In the genomic region with DNA sequence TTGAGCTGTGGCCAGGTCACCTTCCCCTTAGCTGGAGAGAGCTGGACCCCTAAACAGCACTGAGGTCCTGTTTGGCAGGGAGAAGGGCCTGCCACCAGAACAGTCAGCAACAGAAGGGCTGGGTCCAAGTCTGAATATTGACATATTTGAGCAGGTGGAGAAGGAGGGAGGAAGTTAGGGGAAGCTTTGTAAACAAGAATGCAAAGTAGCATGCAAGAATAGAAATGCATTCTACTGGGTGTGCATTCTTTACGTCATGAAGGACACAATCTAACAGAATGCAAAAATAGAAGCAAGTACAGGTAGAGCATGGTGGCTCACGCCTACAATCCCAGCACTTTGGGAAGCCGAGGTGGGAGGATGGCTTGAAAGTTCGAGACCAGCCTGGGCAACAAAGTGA, we compare ENCODE assay signal across 13 cellular contexts.
"Had no signal": no experiment of that assay in that cellular context is flagged by ENCODE, and none has a peak within 500 bp of the region (broad histone marks: within the 10 kb centered on the region; RNA-seq: fewer than 3 reads in every experiment).

No MANE protein-coding gene starts in this region.

- DNase-seq: activated CD4-positive, alpha-beta memory T cell treated with anti-CD3 and anti-CD28 coated beads for 36 hours; activated effector memory CD4-positive, alpha-beta T cell treated with anti-CD3 and anti-CD28 coated beads, Interleukin-2, amount 50 U/mL, for 16 hours; activated T-cell treated with anti-CD3 and anti-CD28 coated beads, Interleukin-2, amount 50 U/mL, for 4 hours; amygdala; esophagus squamous epithelium; foreskin fibroblast; heart left ventricle; mesendoderm; small intestine; T-helper 9 cell had no signal

- H3K4me3 Mint-ChIP-seq: activated CD4-positive, alpha-beta memory T cell treated with anti-CD3 and anti-CD28 coated beads for 36 hours; activated naive CD8-positive, alpha-beta T cell; activated T-cell treated with anti-CD3 and anti-CD28 coated beads, Interleukin-2, amount 50 U/mL, for 4 hours had no signal

- H3K27ac Mint-ChIP-seq: activated CD4-positive, alpha-beta memory T cell treated with anti-CD3 and anti-CD28 coated beads for 36 hours; activated naive CD8-positive, alpha-beta T cell had no signal

- H3K27me3 ChIP-seq: breast epithelium, esophagus squamous epithelium, heart left ventricle, tibial nerve had no signal

- H3K36me3 ChIP-seq: breast epithelium, esophagus squamous epithelium, heart left ventricle, tibial nerve had no signal

- H3K4me1 ChIP-seq: breast epithelium, heart left ventricle, tibial nerve had no signal

- H3K4me3 ChIP-seq: breast epithelium, esophagus squamous epithelium, heart left ventricle, tibial nerve had no signal

- H3K27ac ChIP-seq: breast epithelium, esophagus squamous epithelium, heart left ventricle, tibial nerve had no signal

- H3K9me3 Mint-ChIP-seq: activated CD4-positive, alpha-beta memory T cell treated with anti-CD3 and anti-CD28 coated beads for 36 hours; activated T-cell treated with anti-CD3 and anti-CD28 coated beads, Interleukin-2, amount 50 U/mL, for 4 hours had no signal

- FAIRE-seq: small intestine had no signal

- H3K9me3 ChIP-seq: breast epithelium, esophagus squamous epithelium, heart left ventricle, tibial nerve had no signal

- ATAC-seq: activated T-cell treated with anti-CD3 and anti-CD28 coated beads, Interleukin-2, amount 50 U/mL, for 4 hours; heart left ventricle had no signal

- H3K27me3 Mint-ChIP-seq: activated CD4-positive, alpha-beta memory T cell treated with anti-CD3 and anti-CD28 coated beads for 36 hours had no signal
